ENCODE assay signal across 1 cellular context in the genomic region with DNA sequence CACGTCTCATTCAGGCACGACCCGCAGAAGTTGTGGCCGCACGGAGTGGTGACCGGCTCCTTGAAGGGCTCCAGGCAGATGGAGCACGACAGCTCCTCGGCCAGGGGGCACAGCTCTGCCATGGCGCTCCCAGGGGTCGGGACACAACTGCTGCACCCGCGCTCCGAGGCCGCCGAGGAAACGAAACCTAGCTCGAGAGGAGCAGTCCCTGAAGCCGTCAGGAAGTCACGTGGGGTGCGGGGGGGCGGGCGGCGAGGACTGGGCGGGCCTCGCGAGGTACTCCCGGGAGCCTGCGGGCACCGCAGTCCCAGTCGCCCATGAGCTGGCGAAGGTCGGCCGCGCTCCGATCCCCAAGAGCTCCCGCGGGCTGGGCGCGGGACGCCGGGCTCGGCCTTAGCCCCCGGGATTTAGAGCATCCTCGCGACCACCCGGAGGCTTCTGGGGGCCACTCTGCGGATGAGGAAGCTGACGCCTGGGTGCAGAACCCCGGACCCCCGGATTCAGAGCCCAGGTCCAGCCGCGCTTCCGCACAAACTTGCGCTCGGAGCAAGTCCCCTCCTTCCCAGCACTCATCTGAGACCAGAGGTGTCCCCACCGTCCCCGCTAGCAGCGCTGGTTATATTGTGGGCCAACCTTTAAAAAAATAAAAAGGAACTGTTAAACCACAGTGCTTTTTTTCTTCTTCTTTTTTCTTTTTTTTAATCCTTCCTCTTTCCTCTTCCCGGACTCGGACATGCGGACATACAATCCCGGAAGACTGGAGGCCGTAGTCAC.
TF ChIP-seq lines count a peak whose summit lies in the region.

A gene with protein sequence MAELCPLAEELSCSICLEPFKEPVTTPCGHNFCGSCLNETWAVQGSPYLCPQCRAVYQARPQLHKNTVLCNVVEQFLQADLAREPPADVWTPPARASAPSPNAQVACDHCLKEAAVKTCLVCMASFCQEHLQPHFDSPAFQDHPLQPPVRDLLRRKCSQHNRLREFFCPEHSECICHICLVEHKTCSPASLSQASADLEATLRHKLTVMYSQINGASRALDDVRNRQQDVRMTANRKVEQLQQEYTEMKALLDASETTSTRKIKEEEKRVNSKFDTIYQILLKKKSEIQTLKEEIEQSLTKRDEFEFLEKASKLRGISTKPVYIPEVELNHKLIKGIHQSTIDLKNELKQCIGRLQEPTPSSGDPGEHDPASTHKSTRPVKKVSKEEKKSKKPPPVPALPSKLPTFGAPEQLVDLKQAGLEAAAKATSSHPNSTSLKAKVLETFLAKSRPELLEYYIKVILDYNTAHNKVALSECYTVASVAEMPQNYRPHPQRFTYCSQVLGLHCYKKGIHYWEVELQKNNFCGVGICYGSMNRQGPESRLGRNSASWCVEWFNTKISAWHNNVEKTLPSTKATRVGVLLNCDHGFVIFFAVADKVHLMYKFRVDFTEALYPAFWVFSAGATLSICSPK (minus strand): TSS at position 183 of the 774 bp plus-strand sequence. CDS start 61 bp downstream, at position 122.

TF ChIP-seq in HepG2, 621 proteins besides CTCF, POLR2A, EP300 and RAD21 (continued from another document):
- TF ChIP-seq, protein P1, sequence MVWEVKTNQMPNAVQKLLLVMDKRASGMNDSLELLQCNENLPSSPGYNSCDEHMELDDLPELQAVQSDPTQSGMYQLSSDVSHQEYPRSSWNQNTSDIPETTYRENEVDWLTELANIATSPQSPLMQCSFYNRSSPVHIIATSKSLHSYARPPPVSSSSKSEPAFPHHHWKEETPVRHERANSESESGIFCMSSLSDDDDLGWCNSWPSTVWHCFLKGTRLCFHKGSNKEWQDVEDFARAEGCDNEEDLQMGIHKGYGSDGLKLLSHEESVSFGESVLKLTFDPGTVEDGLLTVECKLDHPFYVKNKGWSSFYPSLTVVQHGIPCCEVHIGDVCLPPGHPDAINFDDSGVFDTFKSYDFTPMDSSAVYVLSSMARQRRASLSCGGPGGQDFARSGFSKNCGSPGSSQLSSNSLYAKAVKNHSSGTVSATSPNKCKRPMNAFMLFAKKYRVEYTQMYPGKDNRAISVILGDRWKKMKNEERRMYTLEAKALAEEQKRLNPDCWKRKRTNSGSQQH (CRISPR knock-in tag; IDR thresholded peaks at IDR 0.05; ENCODE audit: low read depth): peak; percentile 94
- TF ChIP-seq, protein P2, sequence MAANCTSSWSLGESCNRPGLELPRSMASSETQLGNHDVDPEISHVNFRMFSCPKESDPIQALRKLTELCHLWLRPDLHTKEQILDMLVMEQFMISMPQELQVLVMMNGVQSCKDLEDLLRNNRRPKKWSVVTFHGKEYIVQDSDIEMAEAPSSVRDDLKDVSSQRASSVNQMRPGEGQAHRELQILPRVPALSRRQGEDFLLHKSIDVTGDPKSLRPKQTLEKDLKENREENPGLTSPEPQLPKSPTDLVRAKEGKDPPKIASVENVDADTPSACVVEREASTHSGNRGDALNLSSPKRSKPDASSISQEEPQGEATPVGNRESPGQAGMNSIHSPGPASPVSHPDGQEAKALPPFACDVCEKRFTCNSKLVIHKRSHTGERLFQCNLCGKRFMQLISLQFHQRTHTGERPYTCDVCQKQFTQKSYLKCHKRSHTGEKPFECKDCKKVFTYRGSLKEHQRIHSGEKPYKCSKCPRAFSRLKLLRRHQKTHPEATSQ (CRISPR knock-in tag; IDR thresholded peaks at IDR 0.05; ENCODE audit: borderline replicate concordance): peak; percentile 97
- TF ChIP-seq, protein P3, sequence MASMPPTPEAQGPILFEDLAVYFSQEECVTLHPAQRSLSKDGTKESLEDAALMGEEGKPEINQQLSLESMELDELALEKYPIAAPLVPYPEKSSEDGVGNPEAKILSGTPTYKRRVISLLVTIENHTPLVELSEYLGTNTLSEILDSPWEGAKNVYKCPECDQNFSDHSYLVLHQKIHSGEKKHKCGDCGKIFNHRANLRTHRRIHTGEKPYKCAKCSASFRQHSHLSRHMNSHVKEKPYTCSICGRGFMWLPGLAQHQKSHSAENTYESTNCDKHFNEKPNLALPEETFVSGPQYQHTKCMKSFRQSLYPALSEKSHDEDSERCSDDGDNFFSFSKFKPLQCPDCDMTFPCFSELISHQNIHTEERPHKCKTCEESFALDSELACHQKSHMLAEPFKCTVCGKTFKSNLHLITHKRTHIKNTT (CRISPR knock-in tag; IDR thresholded peaks at IDR 0.05): no peak
- TF ChIP-seq, protein P4, sequence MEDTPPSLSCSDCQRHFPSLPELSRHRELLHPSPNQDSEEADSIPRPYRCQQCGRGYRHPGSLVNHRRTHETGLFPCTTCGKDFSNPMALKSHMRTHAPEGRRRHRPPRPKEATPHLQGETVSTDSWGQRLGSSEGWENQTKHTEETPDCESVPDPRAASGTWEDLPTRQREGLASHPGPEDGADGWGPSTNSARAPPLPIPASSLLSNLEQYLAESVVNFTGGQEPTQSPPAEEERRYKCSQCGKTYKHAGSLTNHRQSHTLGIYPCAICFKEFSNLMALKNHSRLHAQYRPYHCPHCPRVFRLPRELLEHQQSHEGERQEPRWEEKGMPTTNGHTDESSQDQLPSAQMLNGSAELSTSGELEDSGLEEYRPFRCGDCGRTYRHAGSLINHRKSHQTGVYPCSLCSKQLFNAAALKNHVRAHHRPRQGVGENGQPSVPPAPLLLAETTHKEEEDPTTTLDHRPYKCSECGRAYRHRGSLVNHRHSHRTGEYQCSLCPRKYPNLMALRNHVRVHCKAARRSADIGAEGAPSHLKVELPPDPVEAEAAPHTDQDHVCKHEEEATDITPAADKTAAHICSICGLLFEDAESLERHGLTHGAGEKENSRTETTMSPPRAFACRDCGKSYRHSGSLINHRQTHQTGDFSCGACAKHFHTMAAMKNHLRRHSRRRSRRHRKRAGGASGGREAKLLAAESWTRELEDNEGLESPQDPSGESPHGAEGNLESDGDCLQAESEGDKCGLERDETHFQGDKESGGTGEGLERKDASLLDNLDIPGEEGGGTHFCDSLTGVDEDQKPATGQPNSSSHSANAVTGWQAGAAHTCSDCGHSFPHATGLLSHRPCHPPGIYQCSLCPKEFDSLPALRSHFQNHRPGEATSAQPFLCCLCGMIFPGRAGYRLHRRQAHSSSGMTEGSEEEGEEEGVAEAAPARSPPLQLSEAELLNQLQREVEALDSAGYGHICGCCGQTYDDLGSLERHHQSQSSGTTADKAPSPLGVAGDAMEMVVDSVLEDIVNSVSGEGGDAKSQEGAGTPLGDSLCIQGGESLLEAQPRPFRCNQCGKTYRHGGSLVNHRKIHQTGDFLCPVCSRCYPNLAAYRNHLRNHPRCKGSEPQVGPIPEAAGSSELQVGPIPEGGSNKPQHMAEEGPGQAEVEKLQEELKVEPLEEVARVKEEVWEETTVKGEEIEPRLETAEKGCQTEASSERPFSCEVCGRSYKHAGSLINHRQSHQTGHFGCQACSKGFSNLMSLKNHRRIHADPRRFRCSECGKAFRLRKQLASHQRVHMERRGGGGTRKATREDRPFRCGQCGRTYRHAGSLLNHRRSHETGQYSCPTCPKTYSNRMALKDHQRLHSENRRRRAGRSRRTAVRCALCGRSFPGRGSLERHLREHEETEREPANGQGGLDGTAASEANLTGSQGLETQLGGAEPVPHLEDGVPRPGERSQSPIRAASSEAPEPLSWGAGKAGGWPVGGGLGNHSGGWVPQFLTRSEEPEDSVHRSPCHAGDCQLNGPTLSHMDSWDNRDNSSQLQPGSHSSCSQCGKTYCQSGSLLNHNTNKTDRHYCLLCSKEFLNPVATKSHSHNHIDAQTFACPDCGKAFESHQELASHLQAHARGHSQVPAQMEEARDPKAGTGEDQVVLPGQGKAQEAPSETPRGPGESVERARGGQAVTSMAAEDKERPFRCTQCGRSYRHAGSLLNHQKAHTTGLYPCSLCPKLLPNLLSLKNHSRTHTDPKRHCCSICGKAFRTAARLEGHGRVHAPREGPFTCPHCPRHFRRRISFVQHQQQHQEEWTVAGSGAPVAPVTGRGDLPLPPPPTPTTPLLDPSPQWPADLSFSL (CRISPR knock-in tag; IDR thresholded peaks at IDR 0.05): no peak; the same call in 1 of the 2 replicates
- TF ChIP-seq, protein P5, sequence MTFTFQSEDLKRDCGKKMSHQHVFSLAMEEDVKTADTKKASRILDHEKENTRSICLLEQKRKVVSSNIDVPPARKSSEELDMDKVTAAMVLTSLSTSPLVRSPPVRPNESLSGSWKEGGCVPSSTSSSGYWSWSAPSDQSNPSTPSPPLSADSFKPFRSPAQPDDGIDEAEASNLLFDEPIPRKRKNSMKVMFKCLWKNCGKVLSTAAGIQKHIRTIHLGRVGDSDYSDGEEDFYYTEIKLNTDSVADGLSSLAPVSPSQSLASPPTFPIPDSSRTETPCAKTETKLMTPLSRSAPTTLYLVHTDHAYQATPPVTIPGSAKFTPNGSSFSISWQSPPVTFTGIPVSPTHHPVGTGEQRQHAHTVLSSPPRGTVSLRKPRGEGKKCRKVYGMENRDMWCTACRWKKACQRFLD (CRISPR knock-in tag; IDR thresholded peaks at IDR 0.05; ENCODE audit: borderline replicate concordance): peak; percentile 94
- TF ChIP-seq PRMT3 (CRISPR knock-in tag; IDR thresholded peaks at IDR 0.05; ENCODE audit: borderline replicate concordance, low read depth) (no peak), CENPT (CRISPR knock-in tag; IDR thresholded peaks at IDR 0.05; ENCODE audit: low read depth) (no peak), HMG20B (CRISPR knock-in tag; conservative IDR thresholded peaks at IDR 0.05) (peak; percentile 69; the same call in 1 of the 2 replicates), ZNF460 (CRISPR knock-in tag; IDR thresholded peaks at IDR 0.05; ENCODE audit: borderline replicate concordance) (no peak), ZNF577 (CRISPR knock-in tag; IDR thresholded peaks at IDR 0.05; ENCODE audit: borderline replicate concordance, low read depth) (no peak), ZNF10 (CRISPR knock-in tag; IDR thresholded peaks at IDR 0.05; ENCODE audit: borderline replicate concordance, low read depth) (no peak), ZNF781 (CRISPR knock-in tag; IDR thresholded peaks at IDR 0.05; ENCODE audit: borderline replicate concordance, not compliant biosample characterization) (peak; percentile 28), ZNF232 (CRISPR knock-in tag; IDR thresholded peaks at IDR 0.05; ENCODE audit: borderline replicate concordance) (peak; percentile 69), ZNF619 (CRISPR knock-in tag; IDR thresholded peaks at IDR 0.05) (peak; percentile 95; the same call in 1 of the 2 replicates), ZNF17 (CRISPR knock-in tag; IDR thresholded peaks at IDR 0.05) (0 out of 2 replicates have a peak, but pooled peaks have one; percentile 3), KAT8 (CRISPR knock-in tag; IDR thresholded peaks at IDR 0.05) (peak; percentile 83), MED8 (CRISPR knock-in tag; IDR thresholded peaks at IDR 0.05; ENCODE audit: insufficient replicate concordance) (peak; percentile 88), ZNF292 (CRISPR knock-in tag; IDR thresholded peaks at IDR 0.05; ENCODE audit: borderline replicate concordance, low read depth) (peak; percentile 78)
- TF ChIP-seq, protein P6, sequence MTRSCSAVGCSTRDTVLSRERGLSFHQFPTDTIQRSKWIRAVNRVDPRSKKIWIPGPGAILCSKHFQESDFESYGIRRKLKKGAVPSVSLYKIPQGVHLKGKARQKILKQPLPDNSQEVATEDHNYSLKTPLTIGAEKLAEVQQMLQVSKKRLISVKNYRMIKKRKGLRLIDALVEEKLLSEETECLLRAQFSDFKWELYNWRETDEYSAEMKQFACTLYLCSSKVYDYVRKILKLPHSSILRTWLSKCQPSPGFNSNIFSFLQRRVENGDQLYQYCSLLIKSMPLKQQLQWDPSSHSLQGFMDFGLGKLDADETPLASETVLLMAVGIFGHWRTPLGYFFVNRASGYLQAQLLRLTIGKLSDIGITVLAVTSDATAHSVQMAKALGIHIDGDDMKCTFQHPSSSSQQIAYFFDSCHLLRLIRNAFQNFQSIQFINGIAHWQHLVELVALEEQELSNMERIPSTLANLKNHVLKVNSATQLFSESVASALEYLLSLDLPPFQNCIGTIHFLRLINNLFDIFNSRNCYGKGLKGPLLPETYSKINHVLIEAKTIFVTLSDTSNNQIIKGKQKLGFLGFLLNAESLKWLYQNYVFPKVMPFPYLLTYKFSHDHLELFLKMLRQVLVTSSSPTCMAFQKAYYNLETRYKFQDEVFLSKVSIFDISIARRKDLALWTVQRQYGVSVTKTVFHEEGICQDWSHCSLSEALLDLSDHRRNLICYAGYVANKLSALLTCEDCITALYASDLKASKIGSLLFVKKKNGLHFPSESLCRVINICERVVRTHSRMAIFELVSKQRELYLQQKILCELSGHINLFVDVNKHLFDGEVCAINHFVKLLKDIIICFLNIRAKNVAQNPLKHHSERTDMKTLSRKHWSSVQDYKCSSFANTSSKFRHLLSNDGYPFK (CRISPR knock-in tag; IDR thresholded peaks at IDR 0.05; ENCODE audit: borderline replicate concordance): peak; percentile 93
- TF ChIP-seq, protein P7, sequence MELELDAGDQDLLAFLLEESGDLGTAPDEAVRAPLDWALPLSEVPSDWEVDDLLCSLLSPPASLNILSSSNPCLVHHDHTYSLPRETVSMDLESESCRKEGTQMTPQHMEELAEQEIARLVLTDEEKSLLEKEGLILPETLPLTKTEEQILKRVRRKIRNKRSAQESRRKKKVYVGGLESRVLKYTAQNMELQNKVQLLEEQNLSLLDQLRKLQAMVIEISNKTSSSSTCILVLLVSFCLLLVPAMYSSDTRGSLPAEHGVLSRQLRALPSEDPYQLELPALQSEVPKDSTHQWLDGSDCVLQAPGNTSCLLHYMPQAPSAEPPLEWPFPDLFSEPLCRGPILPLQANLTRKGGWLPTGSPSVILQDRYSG (CRISPR knock-in tag; IDR thresholded peaks at IDR 0.05): peak; percentile 69
- TF ChIP-seq, protein P8, sequence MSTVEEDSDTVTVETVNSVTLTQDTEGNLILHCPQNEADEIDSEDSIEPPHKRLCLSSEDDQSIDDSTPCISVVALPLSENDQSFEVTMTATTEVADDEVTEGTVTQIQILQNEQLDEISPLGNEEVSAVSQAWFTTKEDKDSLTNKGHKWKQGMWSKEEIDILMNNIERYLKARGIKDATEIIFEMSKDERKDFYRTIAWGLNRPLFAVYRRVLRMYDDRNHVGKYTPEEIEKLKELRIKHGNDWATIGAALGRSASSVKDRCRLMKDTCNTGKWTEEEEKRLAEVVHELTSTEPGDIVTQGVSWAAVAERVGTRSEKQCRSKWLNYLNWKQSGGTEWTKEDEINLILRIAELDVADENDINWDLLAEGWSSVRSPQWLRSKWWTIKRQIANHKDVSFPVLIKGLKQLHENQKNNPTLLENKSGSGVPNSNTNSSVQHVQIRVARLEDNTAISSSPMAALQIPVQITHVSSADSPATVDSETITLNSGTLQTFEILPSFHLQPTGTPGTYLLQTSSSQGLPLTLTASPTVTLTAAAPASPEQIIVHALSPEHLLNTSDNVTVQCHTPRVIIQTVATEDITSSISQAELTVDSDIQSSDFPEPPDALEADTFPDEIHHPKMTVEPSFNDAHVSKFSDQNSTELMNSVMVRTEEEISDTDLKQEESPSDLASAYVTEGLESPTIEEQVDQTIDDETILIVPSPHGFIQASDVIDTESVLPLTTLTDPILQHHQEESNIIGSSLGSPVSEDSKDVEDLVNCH (CRISPR knock-in tag; IDR thresholded peaks at IDR 0.05): 0 out of 2 replicates have a peak, but pooled peaks have one; percentile 24
